ENCODE assay signal across 26 cellular contexts in the genomic region with DNA sequence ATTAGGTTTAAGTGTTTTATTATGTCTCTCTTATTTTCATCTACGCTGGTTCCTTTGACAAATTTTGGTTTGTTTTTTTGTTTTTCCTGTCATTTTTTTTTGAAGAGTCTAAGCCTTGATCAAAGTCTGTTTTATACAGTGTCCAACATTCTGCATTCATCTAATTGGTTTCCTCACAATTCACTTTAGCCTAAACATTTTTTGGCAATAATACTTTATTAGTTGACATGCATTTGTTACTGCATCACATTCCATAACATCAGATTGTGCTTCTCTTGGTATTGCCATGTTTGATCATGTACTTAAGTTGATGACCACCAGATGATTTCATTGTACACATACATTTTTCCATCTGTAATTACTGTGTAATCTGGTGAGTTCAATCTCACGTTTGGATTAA.
"Had no signal": no experiment of that assay in that cellular context is flagged by ENCODE, and none has a peak within 500 bp of the region (broad histone marks: within the 10 kb centered on the region; RNA-seq: fewer than 3 reads in every experiment).

No MANE protein-coding gene starts in this region.

- H3K27ac Mint-ChIP-seq: activated CD4-positive, alpha-beta memory T cell treated with anti-CD3 and anti-CD28 coated beads, Interleukin-2, amount 10 ng/mL, durations not matched to agents 7 days and 5 days; activated CD4-positive, alpha-beta T cell treated with anti-CD3 and anti-CD28 coated beads for 36 hours; activated naive CD8-positive, alpha-beta T cell; activated T-helper 1 cell treated with anti-CD3 and anti-CD28 coated beads, Interleukin-12 subunit alpha, Interleukin-12 subunit beta, Interleukin-2, Interleukin-4 antibody, amounts not matched to agents 30 ng/mL and 10 ng/mL and 1 ng/mL, durations not matched to agents 14 hours and 24 hours and 36 hours had no signal

- H3K4me1 Mint-ChIP-seq: activated CD4-positive, alpha-beta memory T cell treated with anti-CD3 and anti-CD28 coated beads, Interleukin-2, amount 10 ng/mL, durations not matched to agents 7 days and 5 days had no signal

- H3K27me3 ChIP-seq: SJCRH30 had no signal

- ATAC-seq: activated CD4-positive, alpha-beta T cell treated with anti-CD3 and anti-CD28 coated beads for 36 hours; Panc1 had no signal

- H3K9me3 Mint-ChIP-seq: activated CD4-positive, alpha-beta memory T cell treated with anti-CD3 and anti-CD28 coated beads, Interleukin-2, amount 10 ng/mL, durations not matched to agents 7 days and 5 days; activated T-helper 1 cell treated with anti-CD3 and anti-CD28 coated beads, Interleukin-12 subunit alpha, Interleukin-12 subunit beta, Interleukin-2, Interleukin-4 antibody, amounts not matched to agents 30 ng/mL and 10 ng/mL and 1 ng/mL, durations not matched to agents 14 hours and 24 hours and 36 hours had no signal

- H3K9me3 ChIP-seq: SJCRH30, SK-N-SH had no signal

- H3K27me3 Mint-ChIP-seq: activated CD4-positive, alpha-beta memory T cell treated with anti-CD3 and anti-CD28 coated beads, Interleukin-2, amount 10 ng/mL, durations not matched to agents 7 days and 5 days; activated CD4-positive, alpha-beta T cell treated with anti-CD3 and anti-CD28 coated beads for 36 hours; activated naive CD8-positive, alpha-beta T cell had no signal

- DNase-seq: activated CD4-positive, alpha-beta memory T cell treated with anti-CD3 and anti-CD28 coated beads, Interleukin-2, amount 10 ng/mL, durations not matched to agents 7 days and 5 days; activated CD4-positive, alpha-beta T cell treated with anti-CD3 and anti-CD28 coated beads for 36 hours; activated CD4-positive, alpha-beta T cell treated with anti-CD3 and anti-CD28 coated beads, Interleukin-2, amount 50 U/mL, for 1 hour; activated CD8-positive, alpha-beta memory T cell treated with anti-CD3 and anti-CD28 coated beads, Interleukin-2, amount 50 U/mL, for 4 hours; activated effector memory CD4-positive, alpha-beta T cell treated with Interleukin-2 at 50 U/mL for 16 hours; activated naive CD4-positive, alpha-beta T cell treated with Interleukin-2 at 50 U/mL for 16 hours; amygdala; KG1; NCI-H1048; NCI-H146; NCI-H187 treated with DMSO at 0.1 percent for 48 hours; NCI-H2107; NCI-H345; NCI-H510A; NCI-H69; NK-92 treated with Interleukin-12 subunit alpha and Interleukin-12 subunit beta, amount 100 ng/mL, for 24 hours; OCI-M1; Right ventricle myocardium superior; SJCRH30; SK-N-SH; T-helper 1 cell had no signal

- H3K36me3 ChIP-seq: SJCRH30 had no signal

- H3K27ac ChIP-seq: RWPE1, SJCRH30, VCaP had no signal

- H3K4me3 Mint-ChIP-seq: activated CD4-positive, alpha-beta memory T cell treated with anti-CD3 and anti-CD28 coated beads, Interleukin-2, amount 10 ng/mL, durations not matched to agents 7 days and 5 days; activated CD4-positive, alpha-beta T cell treated with anti-CD3 and anti-CD28 coated beads for 36 hours; activated naive CD8-positive, alpha-beta T cell; activated T-helper 1 cell treated with anti-CD3 and anti-CD28 coated beads, Interleukin-12 subunit alpha, Interleukin-12 subunit beta, Interleukin-2, Interleukin-4 antibody, amounts not matched to agents 30 ng/mL and 10 ng/mL and 1 ng/mL, durations not matched to agents 14 hours and 24 hours and 36 hours had no signal

- H3K4me3 ChIP-seq: SJCRH30 had no signal
